In the genomic region with DNA sequence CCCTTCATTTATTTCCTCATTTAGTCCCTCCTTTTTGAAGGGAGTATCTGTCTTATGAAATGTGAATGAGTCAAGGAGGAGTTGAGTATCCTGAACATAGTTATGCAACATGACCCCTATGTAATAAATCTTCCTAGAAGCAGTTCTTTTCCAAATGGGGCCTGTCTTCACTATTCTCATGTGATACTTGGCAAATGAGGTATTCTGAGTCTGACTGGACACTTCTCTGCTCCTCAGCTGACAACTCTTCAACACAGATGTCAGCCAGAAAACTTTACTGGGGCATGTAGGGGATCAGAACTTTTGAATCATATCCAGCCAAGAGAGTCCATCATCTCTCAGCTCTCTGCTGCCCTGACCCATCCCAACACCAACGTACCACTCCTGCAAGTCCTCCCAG, we compare ENCODE assay signal across 13 cellular contexts.
A peak's percentile ranks its signal among the peaks of the same experiment; 100 is the strongest.
DNase-seq lines count a peak whose midpoint lies in the region; ATAC-seq and TF ChIP-seq lines count a peak whose summit lies in the region.
"Had no signal": no experiment of that assay in that cellular context is flagged by ENCODE, and none has a peak within 500 bp of the region (broad histone marks: within the 10 kb centered on the region; RNA-seq: fewer than 3 reads in every experiment).

No MANE protein-coding gene starts in this region.

- WGBS in upper lobe of left lung, 2 donors = 75 to 92% methylated on average over 1 of the region's 1 CpG

- H3K4me1 ChIP-seq in breast epithelium (no peaks in the 10 kb centered on the region), upper lobe of left lung (peaks cover 0 to 24% (median 5%) of the 10 kb centered on the region in 4 donors)

- H3K9me3 Mint-ChIP-seq in MCF 10A (ENCODE audit: unreplicated experiment) = no peaks in the 10 kb centered on the region
- H3K9me3 Mint-ChIP-seq: activated CD4-positive, alpha-beta memory T cell treated with anti-CD3 and anti-CD28 coated beads for 36 hours; activated naive CD4-positive, alpha-beta T cell treated with anti-CD3 and anti-CD28 coated beads for 36 hours; T-cell had no signal

- no peak overlapping the region for H3K27ac Mint-ChIP-seq in MCF 10A (ENCODE audit: low read depth, unreplicated experiment)
- H3K27ac Mint-ChIP-seq: activated CD4-positive, alpha-beta memory T cell treated with anti-CD3 and anti-CD28 coated beads for 36 hours; activated naive CD4-positive, alpha-beta T cell treated with anti-CD3 and anti-CD28 coated beads for 36 hours; T-cell had no signal

- no peaks in the 10 kb centered on the region for H3K27me3 Mint-ChIP-seq in MCF 10A (ENCODE audit: insufficient read depth, unreplicated experiment)

- no peaks in the 10 kb centered on the region for H3K36me3 Mint-ChIP-seq in MCF 10A (ENCODE audit: insufficient read depth, unreplicated experiment)
- H3K36me3 Mint-ChIP-seq: activated CD4-positive, alpha-beta memory T cell treated with anti-CD3 and anti-CD28 coated beads for 36 hours; T-cell had no signal

- H3K27ac ChIP-seq in breast epithelium = no peak overlapping the region
- H3K27ac ChIP-seq in upper lobe of left lung = peak overlapping the region in 1 of 4 donors; percentile 20

- H3K4me1 Mint-ChIP-seq in MCF 10A (ENCODE audit: insufficient read depth, unreplicated experiment) = peaks cover 7% of the 10 kb centered on the region
- H3K4me1 Mint-ChIP-seq: T-cell had no signal

- TF ChIP-seq POLR2A in breast epithelium (IDR thresholded peaks at IDR 0.05) = no peak
- no peak for TF ChIP-seq POLR2A in upper lobe of left lung (IDR thresholded peaks at IDR 0.05)

- peak; percentile 40 for ATAC-seq in SK-N-SH treated with all-trans-retinoic acid at 6 μM for 48 hours
- peak; percentile 48 for ATAC-seq in left ventricle myocardium superior
- ATAC-seq in upper lobe of left lung (ENCODE audit: low FRiP score in 2 of 2) = peak; percentile 61 to 84
- ATAC-seq: T-cell had no signal

- H3K9me3 ChIP-seq in breast epithelium (no peaks in the 10 kb centered on the region), upper lobe of left lung (no peaks in the 10 kb centered on the region)

- DNase-seq in MCF 10A (ENCODE audit: unreplicated experiment) (peak; percentile 86), breast epithelium (ENCODE audit: low spot score in 2 of 2) (no peak), left ventricle myocardium superior (no peak), upper lobe of left lung (no peak), NCI-H2107 treated with DMSO at 0.1 percent for 48 hours (lab: John Stamatoyannopoulos, UW; ENCODE audit: unreplicated experiment) (no peak), D341Med (ENCODE audit: low spot score) (no peak), amygdala (lab: John Stamatoyannopoulos, UW) (no peak)
- DNase-seq: activated CD4-positive, alpha-beta memory T cell treated with anti-CD3 and anti-CD28 coated beads for 36 hours; activated naive CD4-positive, alpha-beta T cell treated with anti-CD3 and anti-CD28 coated beads for 36 hours; H7; NCI-H510A; T-cell had no signal

- no peak for TF ChIP-seq CTCF in MCF 10A (IDR thresholded peaks at IDR 0.05; ENCODE audit: unreplicated experiment)
- TF ChIP-seq CTCF in breast epithelium (IDR thresholded peaks at IDR 0.05) = no peak
- no peak for TF ChIP-seq CTCF in upper lobe of left lung (IDR thresholded peaks at IDR 0.05)

- no TSS peak for BruUV-seq in MCF 10A (replicated peaks; lab: Mats Ljungman, UMichigan)

- POLR2A ChIA-PET in MCF 10A (lab: Yijun Ruan, JAX) = interaction anchor here (0.6 to 0.7 kb wide), 2 partner anchors 428 to 1007 kb away, joined by 3 read pairs; no protein-coding TSS in a partner anchor

- H3K4me3 Mint-ChIP-seq in MCF 10A (ENCODE audit: unreplicated experiment) = no peak overlapping the region
- H3K4me3 Mint-ChIP-seq: activated CD4-positive, alpha-beta memory T cell treated with anti-CD3 and anti-CD28 coated beads for 36 hours; activated naive CD4-positive, alpha-beta T cell treated with anti-CD3 and anti-CD28 coated beads for 36 hours; T-cell had no signal

- H3K36me3 ChIP-seq in breast epithelium (no peaks in the 10 kb centered on the region), upper lobe of left lung (no peaks in the 10 kb centered on the region)

- H3K27me3 ChIP-seq in breast epithelium (no peaks in the 10 kb centered on the region), upper lobe of left lung (no peaks in the 10 kb centered on the region)

- no peak for TF ChIP-seq EP300 in upper lobe of left lung (IDR thresholded peaks at IDR 0.05)

- H3K4me3 ChIP-seq in breast epithelium = no peak overlapping the region
- no peak overlapping the region for H3K4me3 ChIP-seq in upper lobe of left lung

- CTCF ChIA-PET in MCF 10A (lab: Yijun Ruan, JAX) = no interaction called here

- intact Hi-C loops in MCF 10A (cut with micrococcal nuclease) (no loop called here), breast epithelium (cut with DNase I; ENCODE audit: low total_unique reads) (no loop called here), left ventricle myocardium superior (cut with micrococcal nuclease) (loop anchor here (10.0 kb wide), 1 partner anchor 175 kb away; no protein-coding TSS in a partner anchor)

TF ChIP-seq in SK-N-SH treated with all-trans-retinoic acid at 6 μM for 48 hours, 23 proteins besides CTCF, POLR2A, EP300 and RAD21:
- TF ChIP-seq PPARA (CRISPR knock-in tag; IDR thresholded peaks at IDR 0.05; ENCODE audit: borderline replicate concordance) (no peak), ZNF565 (CRISPR knock-in tag; conservative IDR thresholded peaks at IDR 0.05; ENCODE audit: low read depth) (no peak), CSDC2 (CRISPR knock-in tag; IDR thresholded peaks at IDR 0.05) (no peak), ESRRG (CRISPR knock-in tag; IDR thresholded peaks at IDR 0.05) (no peak), OSR1 (CRISPR knock-in tag; IDR thresholded peaks at IDR 0.05) (no peak), SNAI2 (CRISPR knock-in tag; IDR thresholded peaks at IDR 0.05) (no peak), BACH2 (CRISPR knock-in tag; IDR thresholded peaks at IDR 0.05; ENCODE audit: borderline replicate concordance) (no peak)
- TF ChIP-seq, protein P1, sequence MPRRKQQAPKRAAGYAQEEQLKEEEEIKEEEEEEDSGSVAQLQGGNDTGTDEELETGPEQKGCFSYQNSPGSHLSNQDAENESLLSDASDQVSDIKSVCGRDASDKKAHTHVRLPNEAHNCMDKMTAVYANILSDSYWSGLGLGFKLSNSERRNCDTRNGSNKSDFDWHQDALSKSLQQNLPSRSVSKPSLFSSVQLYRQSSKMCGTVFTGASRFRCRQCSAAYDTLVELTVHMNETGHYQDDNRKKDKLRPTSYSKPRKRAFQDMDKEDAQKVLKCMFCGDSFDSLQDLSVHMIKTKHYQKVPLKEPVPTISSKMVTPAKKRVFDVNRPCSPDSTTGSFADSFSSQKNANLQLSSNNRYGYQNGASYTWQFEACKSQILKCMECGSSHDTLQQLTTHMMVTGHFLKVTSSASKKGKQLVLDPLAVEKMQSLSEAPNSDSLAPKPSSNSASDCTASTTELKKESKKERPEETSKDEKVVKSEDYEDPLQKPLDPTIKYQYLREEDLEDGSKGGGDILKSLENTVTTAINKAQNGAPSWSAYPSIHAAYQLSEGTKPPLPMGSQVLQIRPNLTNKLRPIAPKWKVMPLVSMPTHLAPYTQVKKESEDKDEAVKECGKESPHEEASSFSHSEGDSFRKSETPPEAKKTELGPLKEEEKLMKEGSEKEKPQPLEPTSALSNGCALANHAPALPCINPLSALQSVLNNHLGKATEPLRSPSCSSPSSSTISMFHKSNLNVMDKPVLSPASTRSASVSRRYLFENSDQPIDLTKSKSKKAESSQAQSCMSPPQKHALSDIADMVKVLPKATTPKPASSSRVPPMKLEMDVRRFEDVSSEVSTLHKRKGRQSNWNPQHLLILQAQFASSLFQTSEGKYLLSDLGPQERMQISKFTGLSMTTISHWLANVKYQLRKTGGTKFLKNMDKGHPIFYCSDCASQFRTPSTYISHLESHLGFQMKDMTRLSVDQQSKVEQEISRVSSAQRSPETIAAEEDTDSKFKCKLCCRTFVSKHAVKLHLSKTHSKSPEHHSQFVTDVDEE (CRISPR knock-in tag; IDR thresholded peaks at IDR 0.05) = no peak
TF ChIP-seq in SK-N-SH treated with all-trans-retinoic acid at 6 μM for 48 hours: peak in this region for 0.
